Comparison of ENCODE assay signal across 21 cellular contexts in genomic region chr1:112263464-112263863, GRCh38.
DNase-seq lines count a peak whose midpoint lies in the region; ATAC-seq, FAIRE-seq and TF ChIP-seq lines count a peak whose summit lies in the region.
"Had no signal": no experiment of that assay in that cellular context is flagged by ENCODE, and none has a peak within 500 bp of the region (broad histone marks: within the 10 kb centered on the region; RNA-seq: fewer than 3 reads in every experiment).

No MANE protein-coding gene starts in this region.

- peaks cover 2% of the 10 kb centered on the region for H3K27me3 Mint-ChIP-seq in astrocyte (ENCODE audit: low read depth, unreplicated experiment)

- TF ChIP-seq CTCF in heart right ventricle (IDR thresholded peaks at IDR 0.05), result no peak
- TF ChIP-seq CTCF in astrocyte (IDR thresholded peaks at IDR 0.05; ENCODE audit: insufficient read depth, low read depth, low read length), result no peak
- TF ChIP-seq CTCF in right atrium auricular region (IDR thresholded peaks at IDR 0.05), result no peak
- no peak for TF ChIP-seq CTCF in transverse colon (IDR thresholded peaks at IDR 0.05)
- TF ChIP-seq CTCF in GM10266 (IDR thresholded peaks at IDR 0.05; ENCODE audit: control insufficient read depth, insufficient read depth, low read depth, missing control alignments), result no peak

- H3K27ac ChIP-seq in heart right ventricle (peak overlapping the region in 7 of 10 donors; percentile 14 to 83 (median 57)), astrocyte (ENCODE audit: low read depth, low read length) (no peak overlapping the region), right atrium auricular region (peak overlapping the region; percentile 49 to 66), transverse colon (peak overlapping the region in 3 of 4 donors; percentile 40 to 73 (median 64))
- H3K27ac ChIP-seq: SK-N-MC, upper lobe of right lung had no signal

- H3K9ac ChIP-seq in astrocyte (ENCODE audit: low read length), result no peak overlapping the region

- H3K36me3 ChIP-seq in heart right ventricle (no peaks in the 10 kb centered on the region), astrocyte (ENCODE audit: insufficient read depth, low read length) (no peaks in the 10 kb centered on the region), right atrium auricular region (no peaks in the 10 kb centered on the region), transverse colon (no peaks in the 10 kb centered on the region)
- H3K36me3 ChIP-seq: upper lobe of right lung had no signal

- H4K20me1 ChIP-seq in astrocyte (ENCODE audit: insufficient read depth, low read length), result no peaks in the 10 kb centered on the region

- ATAC-seq in heart right ventricle, result peak in 2 of 8 donors; percentile 10 to 29
- ATAC-seq in Right ventricle myocardium inferior, result no peak
- ATAC-seq: upper lobe of right lung had no signal

- FAIRE-seq in astrocyte (lab: Jason Lieb, UNC), result no peak

- H3K79me2 ChIP-seq in astrocyte (ENCODE audit: insufficient read depth, low read length), result no peaks in the 10 kb centered on the region

- WGBS in heart right ventricle, 2 donors, result 27 to 32% methylated on average over 1 of the region's 1 CpG
- 26 to 50% methylated on average over 1 of the region's 1 CpG for WGBS in transverse colon (ENCODE audit: low coverage in 1 of 2), 2 donors

- H3K4me3 ChIP-seq in heart right ventricle (no peak overlapping the region), astrocyte (ENCODE audit: insufficient read depth, low read depth, low read length) (no peak overlapping the region), right atrium auricular region (no peak overlapping the region), transverse colon (no peak overlapping the region)
- H3K4me3 ChIP-seq: SK-N-MC, upper lobe of right lung had no signal

- in situ Hi-C loops in transverse colon (cut with MboI; ENCODE audit: low pct_ligation_motif_present in 1 of 4, low pct_unique_long_range_greater_than_20kb in 1 of 4, low sequenced_read_pairs in 3 of 4), result no loop called here

- TF ChIP-seq EP300 in transverse colon (IDR thresholded peaks at IDR 0.05; ENCODE audit: low read depth), result no peak

- no peak overlapping the region for H2AFZ ChIP-seq in astrocyte (ENCODE audit: low read depth, low read length)

- H3K27me3 ChIP-seq in heart right ventricle (no peaks in the 10 kb centered on the region), astrocyte (ENCODE audit: insufficient read depth, low read length) (no peaks in the 10 kb centered on the region), right atrium auricular region (no peaks in the 10 kb centered on the region), transverse colon (no peaks in the 10 kb centered on the region)
- H3K27me3 ChIP-seq: upper lobe of right lung had no signal

- peak overlapping the region; percentile 51 for H3K27ac Mint-ChIP-seq in astrocyte (ENCODE audit: unreplicated experiment)
- H3K27ac Mint-ChIP-seq: activated B cell treated with CpG ODN at 0.5 μM for 24 hours had no signal

- H3K9me3 Mint-ChIP-seq in astrocyte (ENCODE audit: unreplicated experiment), result no peaks in the 10 kb centered on the region
- H3K9me3 Mint-ChIP-seq: activated B cell treated with CpG ODN at 0.5 μM for 24 hours had no signal

- no peak overlapping the region for H3K4me3 Mint-ChIP-seq in astrocyte (ENCODE audit: unreplicated experiment)
- H3K4me3 Mint-ChIP-seq: activated B cell treated with CpG ODN at 0.5 μM for 24 hours had no signal

- no peak overlapping the region for H3K4me2 ChIP-seq in astrocyte (ENCODE audit: low read length)

- intact Hi-C loops in heart right ventricle (cut with DNase I), result no loop called here
- intact Hi-C loops in Right ventricle myocardium inferior (cut with DNase I), result no loop called here
- intact Hi-C loops in transverse colon (cut with DNase I; ENCODE audit: low total_unique reads), result no loop called here

- no peaks in the 10 kb centered on the region for H3K36me3 Mint-ChIP-seq in astrocyte (ENCODE audit: low read depth, unreplicated experiment)

- H3K4me1 ChIP-seq in heart right ventricle, result peaks cover 6 to 61% (median 37%) of the 10 kb centered on the region in 9 donors
- H3K4me1 ChIP-seq in astrocyte (ENCODE audit: insufficient read depth, low read length), result no peaks in the 10 kb centered on the region
- H3K4me1 ChIP-seq in right atrium auricular region, result peaks cover 0 to 47% of the 10 kb centered on the region in 2 donors
- H3K4me1 ChIP-seq in transverse colon, result peaks cover 0 to 6% (median 2%) of the 10 kb centered on the region in 4 donors

- H3K9me3 ChIP-seq in heart right ventricle (no peaks in the 10 kb centered on the region), astrocyte (ENCODE audit: insufficient read depth, low read depth, low read length) (no peaks in the 10 kb centered on the region), right atrium auricular region (no peaks in the 10 kb centered on the region), transverse colon (no peaks in the 10 kb centered on the region)
- H3K9me3 ChIP-seq: upper lobe of right lung had no signal

- DNase-seq in heart right ventricle (no peak), Right ventricle myocardium inferior (ENCODE audit: missing footprints) (no peak), astrocyte (ENCODE audit: low read depth) (peak; percentile 23), right atrium auricular region (ENCODE audit: low spot score) (no peak), transverse colon (no peak), GM10266 (ENCODE audit: extremely low spot score) (no peak), CD1c-positive myeloid dendritic cell (ENCODE audit: extremely low spot score) (no peak), GM19240 (ENCODE audit: insufficient read length, low spot score) (no peak)
- DNase-seq: ACHN; activated B cell treated with CpG ODN at 0.5 μM for 24 hours; activated T-cell treated with anti-CD3 and anti-CD28 coated beads for 4 hours; amniotic stem cell; DMS 273 treated with DMSO at 0.1 percent for 48 hours; effector CD8-positive, alpha-beta T cell; hippocampal formation; KBM-7; NCI-H187 treated with DMSO at 0.1 percent for 48 hours; NK-92 treated with Interleukin-12 subunit alpha and Interleukin-12 subunit beta, amount 100 ng/mL, for 24 hours; stimulated activated CD8-positive, alpha-beta memory T cell treated with anti-CD3 and anti-CD28 coated beads, Interleukin-4, amount 100 ng/mL, for 48 hours; upper lobe of right lung had no signal

- TF ChIP-seq POLR2A in transverse colon (IDR thresholded peaks at IDR 0.05), result no peak

- H3K4me1 Mint-ChIP-seq in astrocyte (ENCODE audit: low read depth, unreplicated experiment), result peaks cover 19% of the 10 kb centered on the region
- H3K4me1 Mint-ChIP-seq: activated B cell treated with CpG ODN at 0.5 μM for 24 hours had no signal
